1 cellular context compared by ENCODE assay signal in genomic region chr3:139343895-139344856, GRCh38.
TF ChIP-seq lines count a peak whose summit lies in the region.

Gene MRPS22, plus strand, starts transcription at chr3:139344020. Its CDS starts 7 bp downstream, at chr3:139344027.

TF ChIP-seq in HEK293, 187 proteins besides CTCF, POLR2A, EP300 and RAD21 (continued from another document and continues in another):
- no peak for TF ChIP-seq ZNF768 (tag by site-specific recombination; IDR thresholded peaks at IDR 0.05)
- TF ChIP-seq ZNF324 (tag by site-specific recombination; IDR thresholded peaks at IDR 0.05): no peak
- TF ChIP-seq, protein P1, sequence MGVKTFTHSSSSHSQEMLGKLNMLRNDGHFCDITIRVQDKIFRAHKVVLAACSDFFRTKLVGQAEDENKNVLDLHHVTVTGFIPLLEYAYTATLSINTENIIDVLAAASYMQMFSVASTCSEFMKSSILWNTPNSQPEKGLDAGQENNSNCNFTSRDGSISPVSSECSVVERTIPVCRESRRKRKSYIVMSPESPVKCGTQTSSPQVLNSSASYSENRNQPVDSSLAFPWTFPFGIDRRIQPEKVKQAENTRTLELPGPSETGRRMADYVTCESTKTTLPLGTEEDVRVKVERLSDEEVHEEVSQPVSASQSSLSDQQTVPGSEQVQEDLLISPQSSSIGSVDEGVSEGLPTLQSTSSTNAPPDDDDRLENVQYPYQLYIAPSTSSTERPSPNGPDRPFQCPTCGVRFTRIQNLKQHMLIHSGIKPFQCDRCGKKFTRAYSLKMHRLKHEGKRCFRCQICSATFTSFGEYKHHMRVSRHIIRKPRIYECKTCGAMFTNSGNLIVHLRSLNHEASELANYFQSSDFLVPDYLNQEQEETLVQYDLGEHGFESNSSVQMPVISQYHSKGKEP (tag by site-specific recombination; IDR thresholded peaks at IDR 0.05): no peak
- TF ChIP-seq ZNF514 (tag by site-specific recombination; IDR thresholded peaks at IDR 0.05): no peak
- no peak for TF ChIP-seq ZNF223 (tag by site-specific recombination; IDR thresholded peaks at IDR 0.05)
- TF ChIP-seq ZNF626 (tag by site-specific recombination; IDR thresholded peaks at IDR 0.05): no peak
- TF ChIP-seq GLIS2 (tag by site-specific recombination; IDR thresholded peaks at IDR 0.05): no peak
- TF ChIP-seq ZNF391 (tag by site-specific recombination; IDR thresholded peaks at IDR 0.05; ENCODE audit: borderline replicate concordance, low read depth): no peak
- no peak for TF ChIP-seq ZNF16 (tag by site-specific recombination; IDR thresholded peaks at IDR 0.05; ENCODE audit: low read depth)
- TF ChIP-seq ZNF366 (tag by site-specific recombination; conservative IDR thresholded peaks at IDR 0.05): no peak
- no peak for TF ChIP-seq ZFHX2 (tag by site-specific recombination; conservative IDR thresholded peaks at IDR 0.05)
- no peak for TF ChIP-seq FEZF1 (tag by site-specific recombination; IDR thresholded peaks at IDR 0.05)
- TF ChIP-seq ZNF132 (tag by site-specific recombination; IDR thresholded peaks at IDR 0.05; ENCODE audit: borderline replicate concordance): no peak
- TF ChIP-seq, protein P2, sequence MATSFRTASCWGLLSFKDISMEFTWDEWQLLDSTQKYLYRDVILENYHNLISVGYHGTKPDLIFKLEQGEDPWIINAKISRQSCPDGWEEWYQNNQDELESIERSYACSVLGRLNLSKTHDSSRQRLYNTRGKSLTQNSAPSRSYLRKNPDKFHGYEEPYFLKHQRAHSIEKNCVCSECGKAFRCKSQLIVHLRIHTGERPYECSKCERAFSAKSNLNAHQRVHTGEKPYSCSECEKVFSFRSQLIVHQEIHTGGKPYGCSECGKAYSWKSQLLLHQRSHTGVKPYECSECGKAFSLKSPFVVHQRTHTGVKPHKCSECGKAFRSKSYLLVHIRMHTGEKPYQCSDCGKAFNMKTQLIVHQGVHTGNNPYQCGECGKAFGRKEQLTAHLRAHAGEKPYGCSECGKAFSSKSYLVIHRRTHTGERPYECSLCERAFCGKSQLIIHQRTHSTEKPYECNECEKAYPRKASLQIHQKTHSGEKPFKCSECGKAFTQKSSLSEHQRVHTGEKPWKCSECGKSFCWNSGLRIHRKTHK (tag by site-specific recombination; IDR thresholded peaks at IDR 0.05): no peak
- TF ChIP-seq ZNF76 (tag by site-specific recombination; IDR thresholded peaks at IDR 0.05; ENCODE audit: borderline replicate concordance, low read depth): peak; percentile 67
- no peak for TF ChIP-seq ZNF660 (tag by site-specific recombination; IDR thresholded peaks at IDR 0.05)
- TF ChIP-seq TRIM28 (IDR thresholded peaks at IDR 0.05; ENCODE audit: borderline replicate concordance, low read length): peak; percentile 27; the same call in 1 of the 2 replicates
- no peak for TF ChIP-seq ZNF670 (tag by site-specific recombination; IDR thresholded peaks at IDR 0.05; ENCODE audit: low read depth)
- peak; percentile 98 for TF ChIP-seq ZNF518A (tag by site-specific recombination; conservative IDR thresholded peaks at IDR 0.05; ENCODE audit: low read depth)
- no peak for TF ChIP-seq ZNF843 (tag by site-specific recombination; IDR thresholded peaks at IDR 0.05)
- TF ChIP-seq ZNF114 (tag by site-specific recombination; IDR thresholded peaks at IDR 0.05): no peak
- TF ChIP-seq ZSCAN23 (tag by site-specific recombination; IDR thresholded peaks at IDR 0.05): no peak
- TF ChIP-seq ZNF837 (tag by site-specific recombination; IDR thresholded peaks at IDR 0.05): no peak
- TF ChIP-seq SP7 (tag by site-specific recombination; IDR thresholded peaks at IDR 0.05): peak; percentile 48; the same call in 1 of the 2 replicates
- no peak for TF ChIP-seq ZNF18 (tag by site-specific recombination; IDR thresholded peaks at IDR 0.05)
- no peak for TF ChIP-seq ZBTB1 (tag by site-specific recombination; IDR thresholded peaks at IDR 0.05)
- TF ChIP-seq HOXA7 (CRISPR knock-in tag; IDR thresholded peaks at IDR 0.05; ENCODE audit: borderline replicate concordance): no peak
- no peak for TF ChIP-seq GLI4 (tag by site-specific recombination; IDR thresholded peaks at IDR 0.05)
- TF ChIP-seq ZNF777 (tag by site-specific recombination; IDR thresholded peaks at IDR 0.05; ENCODE audit: borderline replicate concordance): no peak
- 0 out of 2 replicates have a peak, but pooled peaks have one; percentile 20 for TF ChIP-seq ZBTB48 (tag by site-specific recombination; IDR thresholded peaks at IDR 0.05)
- TF ChIP-seq SALL2 (tag by site-specific recombination; IDR thresholded peaks at IDR 0.05; ENCODE audit: borderline replicate concordance): no peak
- no peak for TF ChIP-seq ZNF416 (tag by site-specific recombination; IDR thresholded peaks at IDR 0.05)
- TF ChIP-seq HOXD13 (CRISPR knock-in tag; IDR thresholded peaks at IDR 0.05; ENCODE audit: borderline replicate concordance): no peak
- no peak for TF ChIP-seq BCL11A (tag by site-specific recombination; IDR thresholded peaks at IDR 0.05; ENCODE audit: low read depth)
- TF ChIP-seq, protein P3, sequence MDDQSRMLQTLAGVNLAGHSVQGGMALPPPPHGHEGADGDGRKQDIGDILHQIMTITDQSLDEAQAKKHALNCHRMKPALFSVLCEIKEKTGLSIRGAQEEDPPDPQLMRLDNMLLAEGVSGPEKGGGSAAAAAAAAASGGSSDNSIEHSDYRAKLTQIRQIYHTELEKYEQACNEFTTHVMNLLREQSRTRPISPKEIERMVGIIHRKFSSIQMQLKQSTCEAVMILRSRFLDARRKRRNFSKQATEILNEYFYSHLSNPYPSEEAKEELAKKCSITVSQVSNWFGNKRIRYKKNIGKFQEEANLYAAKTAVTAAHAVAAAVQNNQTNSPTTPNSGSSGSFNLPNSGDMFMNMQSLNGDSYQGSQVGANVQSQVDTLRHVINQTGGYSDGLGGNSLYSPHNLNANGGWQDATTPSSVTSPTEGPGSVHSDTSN (CRISPR knock-in tag; IDR thresholded peaks at IDR 0.05): no peak
- no peak for TF ChIP-seq ZNF560 (tag by site-specific recombination; IDR thresholded peaks at IDR 0.05; ENCODE audit: borderline replicate concordance)
- TF ChIP-seq EGR2 (tag by site-specific recombination; IDR thresholded peaks at IDR 0.05; ENCODE audit: low read depth): no peak
- no peak for TF ChIP-seq ATF2 (tag by site-specific recombination; IDR thresholded peaks at IDR 0.05; ENCODE audit: low read depth)
- no peak for TF ChIP-seq ZNF561 (tag by site-specific recombination; IDR thresholded peaks at IDR 0.05; ENCODE audit: borderline replicate concordance)
- TF ChIP-seq ZNF138 (tag by site-specific recombination; IDR thresholded peaks at IDR 0.05; ENCODE audit: borderline replicate concordance): no peak
- no peak for TF ChIP-seq ZNF350 (tag by site-specific recombination; IDR thresholded peaks at IDR 0.05)
- no peak for TF ChIP-seq ZNF292 (tag by site-specific recombination; IDR thresholded peaks at IDR 0.05; ENCODE audit: borderline replicate concordance, low read depth)
- TF ChIP-seq, protein P4, sequence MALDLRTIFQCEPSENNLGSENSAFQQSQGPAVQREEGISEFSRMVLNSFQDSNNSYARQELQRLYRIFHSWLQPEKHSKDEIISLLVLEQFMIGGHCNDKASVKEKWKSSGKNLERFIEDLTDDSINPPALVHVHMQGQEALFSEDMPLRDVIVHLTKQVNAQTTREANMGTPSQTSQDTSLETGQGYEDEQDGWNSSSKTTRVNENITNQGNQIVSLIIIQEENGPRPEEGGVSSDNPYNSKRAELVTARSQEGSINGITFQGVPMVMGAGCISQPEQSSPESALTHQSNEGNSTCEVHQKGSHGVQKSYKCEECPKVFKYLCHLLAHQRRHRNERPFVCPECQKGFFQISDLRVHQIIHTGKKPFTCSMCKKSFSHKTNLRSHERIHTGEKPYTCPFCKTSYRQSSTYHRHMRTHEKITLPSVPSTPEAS (tag by site-specific recombination; IDR thresholded peaks at IDR 0.05): no peak
- no peak for TF ChIP-seq ZNF311 (tag by site-specific recombination; IDR thresholded peaks at IDR 0.05; ENCODE audit: borderline replicate concordance)
- no peak for TF ChIP-seq ZNF354C (tag by site-specific recombination; IDR thresholded peaks at IDR 0.05; ENCODE audit: borderline replicate concordance, low read depth)
- TF ChIP-seq MEIS1 (CRISPR knock-in tag; IDR thresholded peaks at IDR 0.05; ENCODE audit: borderline replicate concordance): no peak
- no peak for TF ChIP-seq ZNF521 (tag by site-specific recombination; IDR thresholded peaks at IDR 0.05)
- no peak for TF ChIP-seq KLF17 (tag by site-specific recombination; IDR thresholded peaks at IDR 0.05)
- TF ChIP-seq, protein P5, sequence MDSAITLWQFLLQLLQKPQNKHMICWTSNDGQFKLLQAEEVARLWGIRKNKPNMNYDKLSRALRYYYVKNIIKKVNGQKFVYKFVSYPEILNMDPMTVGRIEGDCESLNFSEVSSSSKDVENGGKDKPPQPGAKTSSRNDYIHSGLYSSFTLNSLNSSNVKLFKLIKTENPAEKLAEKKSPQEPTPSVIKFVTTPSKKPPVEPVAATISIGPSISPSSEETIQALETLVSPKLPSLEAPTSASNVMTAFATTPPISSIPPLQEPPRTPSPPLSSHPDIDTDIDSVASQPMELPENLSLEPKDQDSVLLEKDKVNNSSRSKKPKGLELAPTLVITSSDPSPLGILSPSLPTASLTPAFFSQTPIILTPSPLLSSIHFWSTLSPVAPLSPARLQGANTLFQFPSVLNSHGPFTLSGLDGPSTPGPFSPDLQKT (IDR thresholded peaks at IDR 0.05; ENCODE audit: borderline replicate concordance, low read depth, low read length): no peak
- no peak for TF ChIP-seq ZNF571 (tag by site-specific recombination; IDR thresholded peaks at IDR 0.05)
- no peak for TF ChIP-seq ZNF558 (tag by site-specific recombination; IDR thresholded peaks at IDR 0.05)
- TF ChIP-seq ZNF423 (tag by site-specific recombination; IDR thresholded peaks at IDR 0.05): no peak
- no peak for TF ChIP-seq ZNF664 (tag by site-specific recombination; IDR thresholded peaks at IDR 0.05)
- TF ChIP-seq ZNF530 (tag by site-specific recombination; IDR thresholded peaks at IDR 0.05; ENCODE audit: low read depth): no peak
- no peak; the same call in 1 of the 2 replicates for TF ChIP-seq KLF7 (tag by site-specific recombination; IDR thresholded peaks at IDR 0.05; ENCODE audit: borderline replicate concordance)
